1 cellular context compared by ENCODE assay signal in genomic region chr20:31675828-31676533, GRCh38.
TF ChIP-seq lines count a peak whose summit lies in the region.

No MANE protein-coding gene starts in this region.

TF ChIP-seq in HepG2, 621 proteins besides CTCF, POLR2A, EP300 and RAD21 (continued from another document and continues in another):
- TF ChIP-seq NONO (IDR thresholded peaks at IDR 0.05): no peak
- 0 out of 2 replicates have a peak, but pooled peaks have one; percentile 57 for TF ChIP-seq NONO (CRISPR knock-in tag; conservative IDR thresholded peaks at IDR 0.05)
- peak; percentile 2 for TF ChIP-seq RBM22 (optimal IDR thresholded peaks at IDR 0.05; ENCODE audit: low read length)
- TF ChIP-seq TOE1 (CRISPR knock-in tag; IDR thresholded peaks at IDR 0.05): no peak
- no peak for TF ChIP-seq ZNF275 (CRISPR knock-in tag; IDR thresholded peaks at IDR 0.05; ENCODE audit: borderline replicate concordance)
- TF ChIP-seq FOXC1 (CRISPR knock-in tag; IDR thresholded peaks at IDR 0.05; ENCODE audit: borderline replicate concordance): no peak
- TF ChIP-seq FOXJ3 (CRISPR knock-in tag; IDR thresholded peaks at IDR 0.05; ENCODE audit: borderline replicate concordance): no peak
- no peak for TF ChIP-seq ZNF75D (CRISPR knock-in tag; IDR thresholded peaks at IDR 0.05; ENCODE audit: borderline replicate concordance)
- TF ChIP-seq ZFP41 (CRISPR knock-in tag; IDR thresholded peaks at IDR 0.05; ENCODE audit: borderline replicate concordance): no peak
- peak; percentile 73; the same call in 1 of the 2 replicates for TF ChIP-seq ZNF589 (CRISPR knock-in tag; conservative IDR thresholded peaks at IDR 0.05)
- no peak for TF ChIP-seq GZF1 (CRISPR knock-in tag; IDR thresholded peaks at IDR 0.05)
- TF ChIP-seq RARA (CRISPR knock-in tag; IDR thresholded peaks at IDR 0.05): no peak
- no peak for TF ChIP-seq ZNF460 (CRISPR knock-in tag; IDR thresholded peaks at IDR 0.05; ENCODE audit: borderline replicate concordance)
- TF ChIP-seq ZBTB1 (CRISPR knock-in tag; IDR thresholded peaks at IDR 0.05; ENCODE audit: borderline replicate concordance): no peak
- no peak for TF ChIP-seq SIN3A (IDR thresholded peaks at IDR 0.05; ENCODE audit: borderline replicate concordance, low read depth, low read length)
- TF ChIP-seq RELA (CRISPR knock-in tag; IDR thresholded peaks at IDR 0.05): no peak
- no peak for TF ChIP-seq MED1 (CRISPR knock-in tag; IDR thresholded peaks at IDR 0.05)
- TF ChIP-seq TBL1XR1 (IDR thresholded peaks at IDR 0.05; ENCODE audit: borderline replicate concordance, low read length, partially characterized antibody): no peak
- TF ChIP-seq ZNF800 (CRISPR knock-in tag; IDR thresholded peaks at IDR 0.05): no peak
- TF ChIP-seq ZNF318 (CRISPR knock-in tag; IDR thresholded peaks at IDR 0.05): no peak
- TF ChIP-seq ZFP82 (CRISPR knock-in tag; IDR thresholded peaks at IDR 0.05; ENCODE audit: borderline replicate concordance): no peak
- no peak for TF ChIP-seq ZBTB40 (IDR thresholded peaks at IDR 0.05)
- no peak for TF ChIP-seq ZBTB40 (CRISPR knock-in tag; IDR thresholded peaks at IDR 0.05)
- no peak for TF ChIP-seq KLF6 (CRISPR knock-in tag; IDR thresholded peaks at IDR 0.05)
- no peak for TF ChIP-seq ATF4 (CRISPR knock-in tag; IDR thresholded peaks at IDR 0.05)
- no peak for TF ChIP-seq ZNF280B (CRISPR knock-in tag; IDR thresholded peaks at IDR 0.05; ENCODE audit: borderline replicate concordance)
- TF ChIP-seq RXRB (CRISPR knock-in tag; IDR thresholded peaks at IDR 0.05; ENCODE audit: borderline replicate concordance): no peak
- TF ChIP-seq JUNB (CRISPR knock-in tag; IDR thresholded peaks at IDR 0.05; ENCODE audit: borderline replicate concordance): peak; percentile 39; the same call in 1 of the 2 replicates
- 0 out of 2 replicates have a peak, but pooled peaks have one; percentile 53 for TF ChIP-seq ZNF775 (CRISPR knock-in tag; IDR thresholded peaks at IDR 0.05; ENCODE audit: borderline replicate concordance)
- no peak for TF ChIP-seq ZNF354B (CRISPR knock-in tag; IDR thresholded peaks at IDR 0.05)
- no peak for TF ChIP-seq EZH2 (conservative IDR thresholded peaks at IDR 0.05; ENCODE audit: low read depth, low read length)
- no peak for TF ChIP-seq PHF21A (CRISPR knock-in tag; IDR thresholded peaks at IDR 0.05)
- TF ChIP-seq ZNF564 (CRISPR knock-in tag; IDR thresholded peaks at IDR 0.05): no peak
- no peak for TF ChIP-seq SRSF1 (optimal IDR thresholded peaks at IDR 0.05; ENCODE audit: low read depth, low read length)
- TF ChIP-seq CREB1 (IDR thresholded peaks at IDR 0.05): no peak
- no peak for TF ChIP-seq CREB1 (CRISPR knock-in tag; IDR thresholded peaks at IDR 0.05)
- no peak for TF ChIP-seq ARNT (IDR thresholded peaks at IDR 0.05)
- TF ChIP-seq TAF1 (CRISPR knock-in tag; IDR thresholded peaks at IDR 0.05): no peak
